Comparison of ENCODE assay signal across 8 cellular contexts in the genomic region with DNA sequence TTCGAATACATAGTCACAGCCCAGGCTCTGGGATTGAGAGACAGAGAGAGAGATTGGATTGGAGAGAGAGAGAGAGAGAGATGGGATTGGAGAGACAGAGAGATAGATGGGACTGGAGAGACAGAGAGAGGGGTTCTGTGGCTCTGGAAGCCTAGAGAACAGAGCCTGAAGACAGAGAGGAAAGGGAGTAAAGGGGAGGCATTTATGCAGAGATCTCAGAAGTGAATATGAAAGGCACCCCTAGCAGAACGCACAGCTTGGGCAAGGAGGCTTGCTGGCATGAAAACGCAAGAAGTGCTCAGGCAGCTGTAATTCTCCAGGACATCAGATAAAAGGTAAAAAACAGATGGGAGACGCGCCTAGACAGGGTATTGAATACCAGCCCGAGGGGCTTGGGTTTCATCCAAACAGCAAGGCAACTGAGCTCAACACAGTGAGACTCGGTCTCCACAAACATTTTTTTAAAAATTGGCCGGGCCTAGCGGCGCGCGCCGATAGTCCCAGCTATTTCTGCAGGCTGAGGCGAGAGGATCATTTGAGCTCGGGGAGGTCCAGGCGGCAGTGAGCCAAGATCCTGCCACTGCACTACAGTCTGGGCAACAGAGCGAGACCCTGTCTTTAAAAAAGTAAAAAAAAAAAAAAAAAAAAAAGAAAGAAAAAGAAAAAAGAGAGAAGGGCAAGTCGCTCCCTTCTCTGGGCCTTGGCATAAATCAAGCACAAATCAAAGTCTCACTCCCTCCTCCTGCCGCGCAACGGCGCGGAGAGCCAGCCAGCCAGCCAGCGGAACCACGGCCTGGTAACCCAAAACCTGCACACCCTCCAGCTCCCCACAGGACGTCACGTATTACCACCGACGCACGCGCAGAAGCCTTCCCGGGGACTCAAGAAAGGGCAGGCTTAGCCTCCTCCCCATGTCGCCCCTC. TPM values are rescaled to one million over a fixed set of nuclear protein-coding genes. Genes with fewer than 3 reads are reported as not detected.
DNase-seq lines count a peak whose midpoint lies in the region; ATAC-seq and TF ChIP-seq lines count a peak whose summit lies in the region.

No MANE protein-coding gene starts in this region.

- H3K9me3 ChIP-seq in DOHH2 (ENCODE audit: control insufficient read depth, insufficient read depth, low read length) (no peaks in the 10 kb centered on the region), body of pancreas (no peaks in the 10 kb centered on the region), stomach smooth muscle (ENCODE audit: control insufficient read depth in 2 of 2, low read length in 2 of 2) (no peaks in the 10 kb centered on the region)

- peaks cover 32% of the 10 kb centered on the region for H3K4me1 ChIP-seq in DOHH2 (ENCODE audit: control insufficient read depth, low read length)
- peaks cover 40% of the 10 kb centered on the region for H3K4me1 ChIP-seq in body of pancreas
- peaks cover 36% of the 10 kb centered on the region for H3K4me1 ChIP-seq in stomach smooth muscle (ENCODE audit: control insufficient read depth, insufficient read depth, low read length)

- intact Hi-C loops in body of pancreas (cut with DNase I) = no loop called here

- TF ChIP-seq POLR2A in body of pancreas (IDR thresholded peaks at IDR 0.05) = peak in 1 of 3 donors; percentile 56

- peaks cover 42% of the 10 kb centered on the region for H3K79me2 ChIP-seq in DOHH2 (ENCODE audit: control insufficient read depth, low read length)

- TF ChIP-seq CTCF in DOHH2 (IDR thresholded peaks at IDR 0.05; ENCODE audit: low read depth, low read length, poor library complexity, severe bottlenecking) = no peak
- peak in 1 of 7 experiments; percentile 47 for TF ChIP-seq CTCF in body of pancreas (IDR thresholded peaks at IDR 0.05)

- H3K9ac ChIP-seq in stomach smooth muscle (ENCODE audit: low read length in 2 of 2) = peak overlapping the region; percentile 67 to 87

- H3K36me3 ChIP-seq in DOHH2 (ENCODE audit: control insufficient read depth, low read length) (peaks cover 39% of the 10 kb centered on the region), body of pancreas (replicated peaks in 1 of 2; ENCODE audit: insufficient read depth in 1 of 2, low read depth in 2 of 2) (no peaks in the 10 kb centered on the region), stomach smooth muscle (ENCODE audit: control insufficient read depth in 2 of 2, insufficient read depth in 2 of 2, low read length in 2 of 2) (peaks cover 3% of the 10 kb centered on the region in 2 donors)

- H3K27ac ChIP-seq in DOHH2 (ENCODE audit: low read depth, low read length) (peak overlapping the region; percentile 93), body of pancreas (peak overlapping the region; percentile 48 to 90 (median 78)), stomach smooth muscle (ENCODE audit: low read length) (peak overlapping the region; percentile 97)

- H3K9me2 ChIP-seq in DOHH2 (replicated peaks; ENCODE audit: control insufficient read depth, low read length) = no peaks in the 10 kb centered on the region

- H3K4me2 ChIP-seq in DOHH2 (ENCODE audit: low read length) = peak overlapping the region; percentile 84

- H3F3A ChIP-seq in DOHH2 (ENCODE audit: control insufficient read depth, insufficient read depth) = peaks cover 3% of the 10 kb centered on the region

- peaks cover 5% of the 10 kb centered on the region; the same call in 1 of the 2 replicates for H4K20me1 ChIP-seq in DOHH2 (ENCODE audit: control insufficient read depth, insufficient read depth, low read depth, low read length)

- H3K27me3 ChIP-seq in DOHH2 (ENCODE audit: control insufficient read depth, low read length) (no peaks in the 10 kb centered on the region), body of pancreas (no peaks in the 10 kb centered on the region), stomach smooth muscle (ENCODE audit: control insufficient read depth in 1 of 2, insufficient read depth in 2 of 2, low read length in 2 of 2) (no peaks in the 10 kb centered on the region)

- WGBS in body of pancreas, 2 donors = 0 to 2% methylated on average over 32 to 33 of the region's 33 CpGs

- DNase-seq in NCI-H446 treated with DMSO at 0.1 percent for 48 hours (lab: John Stamatoyannopoulos, UW) (peak; percentile 88), body of pancreas (no peak), left lobe of liver (ENCODE audit: low spot score) (no peak), NCI-H1105 (lab: John Stamatoyannopoulos, UW) (no peak)

- H3K4me3 ChIP-seq in DOHH2 (ENCODE audit: low read length) (peak overlapping the region; percentile 81), body of pancreas (no peak overlapping the region), stomach smooth muscle (ENCODE audit: low read length in 2 of 2) (peak overlapping the region; percentile 74 to 94)

- ATAC-seq in GM21737 (IDR thresholded peaks at IDR 0.05; ENCODE audit: unreplicated experiment) (peak; percentile 6), body of pancreas (peak; percentile 7), left lobe of liver (peak; percentile 27), HG03520 (IDR thresholded peaks at IDR 0.05; ENCODE audit: unreplicated experiment) (no peak)

RNA-seq across cellular contexts. Expression of a gene that starts 0.8 kb away (rescaled TPM):
- 100 to 1,000 TPM in 1 of 2 donors, 10 to 100 TPM in 1; 50.8 to 119 TPM for total RNA-seq in body of pancreas
- 68.4 TPM for total RNA-seq in left lobe of liver

RNA-seq across cellular contexts. Expression of a gene that starts 17.7 kb away (rescaled TPM):
- total RNA-seq in body of pancreas (10 to 100 TPM in 1 of 2 donors, 1 to 10 TPM in 1; 2.0 to 12.2 TPM), left lobe of liver (2.6 TPM)

RNA-seq across cellular contexts. Expression of a gene that starts 49.3 kb away (rescaled TPM):
- total RNA-seq in body of pancreas (1 to 10 TPM; 3.6 to 6.2 TPM), left lobe of liver (3.9 TPM)

Comparison
In these comparisons a context has a peak if more than half of its experiments do, and no peak if none do; other contexts are left out.
1. H3K4me3 ChIP-seq: peak in DOHH2 (single experiment) and stomach smooth muscle (2 of 2); none in body of pancreas (0 of 2).
2. Peak in every context shown above with its lines, with median percentiles within 50 percentile points of each other: H3K27ac ChIP-seq.